In the genomic region with DNA sequence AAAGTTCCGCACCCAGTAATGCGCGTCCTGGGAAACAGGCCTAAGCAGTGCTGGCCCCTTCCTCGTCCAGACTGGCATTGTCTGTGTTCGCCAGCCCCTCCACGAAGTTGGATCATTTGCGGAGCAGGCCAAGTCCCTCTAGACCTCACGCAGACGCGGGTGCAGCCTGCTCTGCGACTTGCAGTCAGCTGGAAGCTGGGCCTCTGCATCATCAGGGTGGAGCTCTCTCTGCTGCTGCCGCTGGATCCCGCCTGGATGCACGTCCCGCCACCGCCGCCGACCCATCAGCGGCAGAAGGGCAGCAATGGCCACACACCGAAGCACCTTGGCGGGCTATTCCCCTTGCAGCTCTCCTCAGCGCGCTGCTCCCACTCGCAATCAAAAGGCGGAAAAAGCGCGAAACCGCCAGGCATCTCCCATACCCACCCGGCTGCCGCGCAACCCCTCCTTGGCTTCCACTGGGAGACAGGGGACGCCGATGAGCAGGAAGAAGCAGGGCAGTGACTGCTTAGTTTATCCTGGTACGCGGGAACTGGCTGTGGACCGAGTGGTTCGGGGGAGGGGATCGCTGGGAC, we compare ENCODE assay signal across 7 cellular contexts. TPM values are rescaled to one million over a fixed set of nuclear protein-coding genes. Genes with fewer than 3 reads are reported as not detected.
A peak's percentile ranks its signal among the peaks of the same experiment; 100 is the strongest.
DNase-seq lines count a peak whose midpoint lies in the region; TF ChIP-seq lines count a peak whose summit lies in the region.

No MANE protein-coding gene starts in this region.

- H3K27me3 ChIP-seq in iPS-20b (ENCODE audit: insufficient read depth, low read length) (peaks cover 56% of the 10 kb centered on the region), suprapubic skin (peaks cover 8% of the 10 kb centered on the region)

- peak; percentile 33 for TF ChIP-seq CTCF in astrocyte of the spinal cord (IDR thresholded peaks at IDR 0.05; ENCODE audit: low read depth, low read length)
- no peak for TF ChIP-seq CTCF in suprapubic skin (IDR thresholded peaks at IDR 0.05)

- H3K36me3 ChIP-seq in iPS-20b (ENCODE audit: insufficient read depth, low read depth, low read length) (no peaks in the 10 kb centered on the region), suprapubic skin (no peaks in the 10 kb centered on the region)

- peak overlapping the region; percentile 63 for H3K4me3 ChIP-seq in astrocyte of the spinal cord (ENCODE audit: low read depth, low read length)
- peak overlapping the region; percentile 81 for H3K4me3 ChIP-seq in iPS-20b (ENCODE audit: low read length)
- H3K4me3 ChIP-seq in suprapubic skin = peak overlapping the region; percentile 46

- H3K27ac ChIP-seq in iPS-20b (ENCODE audit: low read length) (no peak overlapping the region), suprapubic skin (no peak overlapping the region)

- no peak for TF ChIP-seq POLR2A in suprapubic skin (IDR thresholded peaks at IDR 0.05)

- peak; percentile 56 for DNase-seq in HS-27A (ENCODE audit: low read depth)
- DNase-seq in astrocyte of the spinal cord (ENCODE audit: low read depth, low spot score) = peak; percentile 72
- no peak for DNase-seq in suprapubic skin (ENCODE audit: low spot score in 2 of 2)
- DNase-seq in stimulated activated CD4-positive, alpha-beta T cell treated with anti-CD3 and anti-CD28 coated beads, Interleukin-4, amount 100 ng/mL, for 1 hour = no peak
- no peak for DNase-seq in central memory CD4-positive, alpha-beta T cell
- DNase-seq in activated CD4-positive, CD25-positive, alpha-beta regulatory T cell treated with anti-CD3 and anti-CD28 coated beads, Interleukin-2, amount 50 U/mL, for 72 hours = no peak

- H3K9ac ChIP-seq in iPS-20b (ENCODE audit: low read depth, low read length) = peak overlapping the region; percentile 74; the same call in 1 of the 2 replicates

- in situ Hi-C loops in astrocyte of the spinal cord (cut with HindIII; ENCODE audit: low sequenced_read_pairs) = no loop called here

- H3K4me1 ChIP-seq in iPS-20b (ENCODE audit: insufficient read depth, low read length) (peaks cover 7% of the 10 kb centered on the region; the same call in 1 of the 2 replicates), suprapubic skin (peaks cover 13% of the 10 kb centered on the region)

- no peak for TF ChIP-seq EP300 in suprapubic skin (IDR thresholded peaks at IDR 0.05)

- no peaks in the 10 kb centered on the region for H3K9me3 ChIP-seq in iPS-20b (ENCODE audit: insufficient read depth, low read depth, low read length)
- no peaks in the 10 kb centered on the region for H3K9me3 ChIP-seq in suprapubic skin

- WGBS in suprapubic skin = 36% methylated on average over 6 of the region's 38 CpGs

RNA-seq across cellular contexts. Expression of a gene that starts 34.1 kb away (rescaled TPM):
- total RNA-seq in suprapubic skin = 1 to 10 TPM in 3 of 4 donors, not detected in 1; 2.4 to 6.1 (median 3.5) TPM

Comparison
In these comparisons a context has a peak if more than half of its experiments do, and no peak if none do; other contexts are left out.
1. DNase-seq: peak in HS-27A (single experiment) and astrocyte of the spinal cord (single experiment); none in suprapubic skin (0 of 2), stimulated activated CD4-positive, alpha-beta T cell treated with anti-CD3 and anti-CD28 coated beads, Interleukin-4, amount 100 ng/mL, for 1 hour (single experiment), central memory CD4-positive, alpha-beta T cell (single experiment) and activated CD4-positive, CD25-positive, alpha-beta regulatory T cell treated with anti-CD3 and anti-CD28 coated beads, Interleukin-2, amount 50 U/mL, for 72 hours (single experiment).
2. Peak in every context shown above with its lines, with median percentiles within 50 percentile points of each other: H3K4me3 ChIP-seq.